In genomic region chr2:38737925-38738324, GRCh38 we compare ENCODE assay signal across 14 cellular contexts. TPM values are rescaled to one million over a fixed set of nuclear protein-coding genes. Genes with fewer than 3 reads are reported as not detected.
DNase-seq lines count a peak whose midpoint lies in the region; TF ChIP-seq lines count a peak whose summit lies in the region.
"Had no signal": no experiment of that assay in that cellular context is flagged by ENCODE, and none has a peak within 500 bp of the region (broad histone marks: within the 10 kb centered on the region; RNA-seq: fewer than 3 reads in every experiment).

No MANE protein-coding gene starts in this region.

- peak overlapping the region; percentile 68 for H3K27ac Mint-ChIP-seq in activated naive CD8-positive, alpha-beta T cell
- H3K27ac Mint-ChIP-seq in activated naive CD8-positive, alpha-beta T cell treated with anti-CD3 and anti-CD28 coated beads for 36 hours = no peak overlapping the region
- peak overlapping the region; percentile 73 for H3K27ac Mint-ChIP-seq in chondrocyte (ENCODE audit: unreplicated experiment)
- peak overlapping the region; percentile 98 for H3K27ac Mint-ChIP-seq in type B pancreatic cell
- no peak overlapping the region for H3K27ac Mint-ChIP-seq in glutamatergic neuron (ENCODE audit: unreplicated experiment)

- H3K9me3 Mint-ChIP-seq in activated naive CD8-positive, alpha-beta T cell (ENCODE audit: low read depth) = no peaks in the 10 kb centered on the region
- H3K9me3 Mint-ChIP-seq in activated naive CD8-positive, alpha-beta T cell treated with anti-CD3 and anti-CD28 coated beads for 36 hours = peaks cover 5% of the 10 kb centered on the region
- H3K9me3 Mint-ChIP-seq in chondrocyte (ENCODE audit: low read depth) (peaks cover 3% of the 10 kb centered on the region), type B pancreatic cell (no peaks in the 10 kb centered on the region), glutamatergic neuron (ENCODE audit: unreplicated experiment) (no peaks in the 10 kb centered on the region)

- peaks cover 39% of the 10 kb centered on the region for H3K4me1 ChIP-seq in muscle layer of colon (ENCODE audit: insufficient read depth, low read length)

- H3K4me3 Mint-ChIP-seq in activated naive CD8-positive, alpha-beta T cell = no peak overlapping the region
- H3K4me3 Mint-ChIP-seq in activated naive CD8-positive, alpha-beta T cell treated with anti-CD3 and anti-CD28 coated beads for 36 hours = no peak overlapping the region
- H3K4me3 Mint-ChIP-seq in chondrocyte (ENCODE audit: unreplicated experiment) (no peak overlapping the region), type B pancreatic cell (no peak overlapping the region), glutamatergic neuron (ENCODE audit: unreplicated experiment) (no peak overlapping the region)

- H3K4me1 Mint-ChIP-seq in activated naive CD8-positive, alpha-beta T cell (ENCODE audit: low read depth) = peaks cover 14% of the 10 kb centered on the region
- H3K4me1 Mint-ChIP-seq in activated naive CD8-positive, alpha-beta T cell treated with anti-CD3 and anti-CD28 coated beads for 36 hours = peaks cover 19% of the 10 kb centered on the region
- H3K4me1 Mint-ChIP-seq in chondrocyte (ENCODE audit: low read depth) (peaks cover 16% of the 10 kb centered on the region), type B pancreatic cell (ENCODE audit: unreplicated experiment) (peaks cover 30% of the 10 kb centered on the region), glutamatergic neuron (ENCODE audit: low read depth, unreplicated experiment) (peaks cover 13% of the 10 kb centered on the region)

- DNase-seq in activated naive CD8-positive, alpha-beta T cell treated with anti-CD3 and anti-CD28 coated beads for 36 hours = no peak
- DNase-seq in chondrocyte (ENCODE audit: low spot score) = no peak
- no peak for DNase-seq in type B pancreatic cell (ENCODE audit: extremely low spot score, unreplicated experiment)
- no peak for DNase-seq in NCI-H2029 treated with DMSO at 0.1 percent for 48 hours (lab: John Stamatoyannopoulos, UW)
- no peak for DNase-seq in glutamatergic neuron
- no peak for DNase-seq in stimulated activated CD4-positive, alpha-beta T cell treated with anti-CD3 and anti-CD28 coated beads, Interleukin-4, amount 100 ng/mL, for 1 hour
- DNase-seq: DMS153; kidney; MM.1S; NCI-H226; stimulated activated CD4-positive, alpha-beta T cell treated with anti-CD3 and anti-CD28 coated beads, Interleukin-12 subunit alpha, Interleukin-12 subunit beta, amount 100 ng/mL, for 4 hours had no signal

- H3K27me3 Mint-ChIP-seq in activated naive CD8-positive, alpha-beta T cell = no peaks in the 10 kb centered on the region
- H3K27me3 Mint-ChIP-seq in activated naive CD8-positive, alpha-beta T cell treated with anti-CD3 and anti-CD28 coated beads for 36 hours = no peaks in the 10 kb centered on the region
- H3K27me3 Mint-ChIP-seq in chondrocyte (ENCODE audit: low read depth) = no peaks in the 10 kb centered on the region
- H3K27me3 Mint-ChIP-seq in type B pancreatic cell = no peaks in the 10 kb centered on the region
- peaks cover 3% of the 10 kb centered on the region for H3K27me3 Mint-ChIP-seq in glutamatergic neuron (ENCODE audit: unreplicated experiment)

- peaks cover 17% of the 10 kb centered on the region for H3K36me3 ChIP-seq in muscle layer of colon (ENCODE audit: insufficient read depth, low read length)

- H3K36me3 Mint-ChIP-seq in activated naive CD8-positive, alpha-beta T cell = peaks cover 12% of the 10 kb centered on the region
- peaks cover 40% of the 10 kb centered on the region for H3K36me3 Mint-ChIP-seq in activated naive CD8-positive, alpha-beta T cell treated with anti-CD3 and anti-CD28 coated beads for 36 hours
- peaks cover 8% of the 10 kb centered on the region for H3K36me3 Mint-ChIP-seq in chondrocyte (ENCODE audit: low read depth)
- H3K36me3 Mint-ChIP-seq in type B pancreatic cell = peaks cover 35% of the 10 kb centered on the region
- H3K36me3 Mint-ChIP-seq in glutamatergic neuron (ENCODE audit: unreplicated experiment) = no peaks in the 10 kb centered on the region

- TF ChIP-seq CTCF in chondrocyte (IDR thresholded peaks at IDR 0.05) (no peak), type B pancreatic cell (conservative IDR thresholded peaks at IDR 0.05) (no peak), glutamatergic neuron (IDR thresholded peaks at IDR 0.05; ENCODE audit: partially characterized antibody, unreplicated experiment) (no peak)

- H3K9ac ChIP-seq in muscle layer of colon (ENCODE audit: low read length) = peak overlapping the region; percentile 20

- H3K27me3 ChIP-seq in muscle layer of colon (ENCODE audit: control insufficient read depth in 1 of 2, insufficient read depth in 2 of 2, low read length in 2 of 2) = no peaks in the 10 kb centered on the region

- peak overlapping the region; percentile 75 for H3K27ac ChIP-seq in muscle layer of colon (ENCODE audit: low read depth, low read length)
- H3K27ac ChIP-seq: VCaP had no signal

- no peak overlapping the region for H3K4me3 ChIP-seq in muscle layer of colon (ENCODE audit: low read depth in 1 of 2, low read length in 2 of 2)

- no peaks in the 10 kb centered on the region for H3K9me3 ChIP-seq in muscle layer of colon (ENCODE audit: low read length)

RNA-seq across cellular contexts. Expression of gene SRSF7, which starts 13.2 kb away (rescaled TPM):
- 100 to 1,000 TPM; 381 to 392 TPM for total RNA-seq in activated naive CD8-positive, alpha-beta T cell treated with anti-CD3 and anti-CD28 coated beads for 36 hours
- 63.6 to 87.0 TPM (median 67.5 TPM) in 3 replicates for total RNA-seq in chondrocyte
- total RNA-seq in type B pancreatic cell (ENCODE audit: low replicate concordance) = 176 and 248 TPM in 2 replicates
- 155 TPM for total RNA-seq in glutamatergic neuron (ENCODE audit: unreplicated experiment)

RNA-seq across cellular contexts. Expression of gene GEMIN6, which starts 40.1 kb away (rescaled TPM):
- 10 to 100 TPM; 38.6 to 43.3 TPM for total RNA-seq in activated naive CD8-positive, alpha-beta T cell treated with anti-CD3 and anti-CD28 coated beads for 36 hours
- total RNA-seq in chondrocyte (9.8 to 12.6 TPM (median 12.0 TPM) in 3 replicates), type B pancreatic cell (ENCODE audit: low replicate concordance) (16.2 and 19.9 TPM in 2 replicates), glutamatergic neuron (ENCODE audit: unreplicated experiment) (9.1 TPM)

Comparison
In these comparisons a context has a peak if more than half of its experiments do, and no peak if none do; other contexts are left out.
1. H3K27ac Mint-ChIP-seq: peak in activated naive CD8-positive, alpha-beta T cell (single experiment), chondrocyte (single experiment) and type B pancreatic cell (single experiment); none in activated naive CD8-positive, alpha-beta T cell treated with anti-CD3 and anti-CD28 coated beads for 36 hours (single experiment) and glutamatergic neuron (single experiment).